Comparison of ENCODE assay signal across 8 cellular contexts in genomic region chr13:49791214-49791752, GRCh38. TPM values are rescaled to one million over a fixed set of nuclear protein-coding genes. Genes with fewer than 3 reads are reported as not detected.
DNase-seq lines count a peak whose midpoint lies in the region; ATAC-seq, FAIRE-seq and TF ChIP-seq lines count a peak whose summit lies in the region.

No MANE protein-coding gene starts in this region.

- no peak for DNase-seq in D721Med (ENCODE audit: insufficient read length, low spot score)
- DNase-seq in RKO (ENCODE audit: low spot score): peak; percentile 56
- DNase-seq in mesothelial cell of epicardium (ENCODE audit: low spot score in 2 of 2, unreplicated experiment in 2 of 2): no peak
- DNase-seq in aorta: no peak
- no peak for DNase-seq in HPDE6-E6E7 (ENCODE audit: extremely low spot score)
- DNase-seq in OCI-M2 (lab: John Stamatoyannopoulos, UW; ENCODE audit: unreplicated experiment): no peak

- TF ChIP-seq CTCF in D721Med (IDR thresholded peaks at IDR 0.05; ENCODE audit: insufficient read depth, missing control alignments) (peak; percentile 57), HEK293 (tag by site-specific recombination; IDR thresholded peaks at IDR 0.05) (no peak), mesothelial cell of epicardium (IDR thresholded peaks at IDR 0.05; ENCODE audit: unreplicated experiment) (no peak)

- POLR2A ChIA-PET in HEK293 (lab: Yijun Ruan, JAX): no interaction called here

- 4 to 5% methylated on average over 11 of the region's 11 CpGs for WGBS in ectodermal cell, 2 experiments
- 9 to 10% methylated on average over 11 of the region's 11 CpGs for WGBS in aorta, 2 donors

- peaks cover 7% of the 10 kb centered on the region for H3K27me3 Mint-ChIP-seq in mesothelial cell of epicardium (ENCODE audit: low read depth)

- H3K4me1 ChIP-seq in HEK293 (ENCODE audit: control insufficient read depth, insufficient read depth, low read length) (no peaks in the 10 kb centered on the region), ectodermal cell (ENCODE audit: control insufficient read depth, insufficient read depth, low read length) (peaks cover 8% of the 10 kb centered on the region), aorta (ENCODE audit: control insufficient read depth in 1 of 2, insufficient read depth in 2 of 2, low read length in 2 of 2) (peaks cover 0 to 3% of the 10 kb centered on the region in 2 donors)

- peak overlapping the region; percentile 97 for H3K27ac Mint-ChIP-seq in mesothelial cell of epicardium

- no peak for ATAC-seq in aorta (ENCODE audit: low FRiP score)

- peaks cover 29% of the 10 kb centered on the region for H3K4me1 Mint-ChIP-seq in mesothelial cell of epicardium

- H3K9me3 Mint-ChIP-seq in mesothelial cell of epicardium: no peaks in the 10 kb centered on the region

- H3K27ac ChIP-seq in HEK293 (ENCODE audit: extremely low read depth, low read depth, low read length) (peak overlapping the region; percentile 87; the same call in 1 of the 2 replicates), ectodermal cell (ENCODE audit: insufficient read depth, low read depth, low read length, poor library complexity, severe bottlenecking) (peak overlapping the region; percentile 86), aorta (ENCODE audit: low read depth in 1 of 2, low read length in 2 of 2) (peak overlapping the region in 1 of 2 donors; percentile 73)

- CTCF ChIA-PET in HEK293 (lab: Yijun Ruan, JAX): interaction anchor here (1.9 to 2.0 kb wide), 2 partner anchors 10 to 121 kb away, joined by 6 to 9 read pairs; no protein-coding TSS in a partner anchor

- no peaks in the 10 kb centered on the region for H3K36me3 Mint-ChIP-seq in mesothelial cell of epicardium

- FAIRE-seq in D721Med (lab: Jason Lieb, UNC): no peak

- H3K4me3 Mint-ChIP-seq in mesothelial cell of epicardium: peak overlapping the region; percentile 96

- peak overlapping the region; percentile 80 for H3K4me3 ChIP-seq in HEK293 (ENCODE audit: low read depth, low read length)
- H3K4me3 ChIP-seq in ectodermal cell (ENCODE audit: insufficient read depth, low read depth, low read length): peak overlapping the region; percentile 86
- peak overlapping the region; percentile 55 to 94 for H3K4me3 ChIP-seq in aorta (ENCODE audit: low read length in 2 of 2)

- H3K27me3 ChIP-seq in ectodermal cell (ENCODE audit: control insufficient read depth, insufficient read depth, low read length, poor library complexity, severe bottlenecking) (no peaks in the 10 kb centered on the region), aorta (ENCODE audit: control insufficient read depth in 1 of 2, insufficient read depth in 2 of 2, low read length in 1 of 2) (no peaks in the 10 kb centered on the region)

- no peaks in the 10 kb centered on the region for H3K9me3 ChIP-seq in HEK293 (ENCODE audit: control insufficient read depth, insufficient read depth, low read depth, low read length)
- H3K9me3 ChIP-seq in ectodermal cell (ENCODE audit: control insufficient read depth, low read length): no peaks in the 10 kb centered on the region
- no peaks in the 10 kb centered on the region for H3K9me3 ChIP-seq in aorta (ENCODE audit: control insufficient read depth, low read length)

- peaks cover 0 to 4% of the 10 kb centered on the region in 2 experiments; a peak in 1 of 3 replicates for H3K36me3 ChIP-seq in HEK293 (ENCODE audit: control insufficient read depth in 2 of 2, insufficient read depth in 1 of 2, low read length in 2 of 2)
- H3K36me3 ChIP-seq in ectodermal cell (ENCODE audit: control insufficient read depth, insufficient read depth, low read length): no peaks in the 10 kb centered on the region
- no peaks in the 10 kb centered on the region for H3K36me3 ChIP-seq in aorta (ENCODE audit: control insufficient read depth in 1 of 2, insufficient read depth in 2 of 2, low read length in 1 of 2)

- intact Hi-C loops in aorta (cut with DNase I): loop anchor here in 1 of 2 donors (10.0 kb wide), 1 partner anchor 96 kb away; the partner anchor contains the start of gene EBPL

TF ChIP-seq in HEK293, 187 proteins besides CTCF, POLR2A, EP300 and RAD21:
- TF ChIP-seq ZNF10 (tag by site-specific recombination; IDR thresholded peaks at IDR 0.05): 0 out of 2 replicates have a peak, but pooled peaks have one; percentile 51
- peak; percentile 46 for TF ChIP-seq OSR2 (tag by site-specific recombination; IDR thresholded peaks at IDR 0.05)
- TF ChIP-seq ZBTB44 (tag by site-specific recombination; IDR thresholded peaks at IDR 0.05): 0 out of 2 replicates have a peak, but pooled peaks have one; percentile 21
- no peak for TF ChIP-seq ZNF366 (tag by site-specific recombination; conservative IDR thresholded peaks at IDR 0.05)
- 0 out of 2 replicates have a peak, but pooled peaks have one; percentile 18 for TF ChIP-seq PRDM1 (tag by site-specific recombination; IDR thresholded peaks at IDR 0.05)
- TF ChIP-seq ZEB2 (tag by site-specific recombination; IDR thresholded peaks at IDR 0.05): peak; percentile 33; the same call in 1 of the 2 replicates
- no peak for TF ChIP-seq ZNF48 (tag by site-specific recombination; IDR thresholded peaks at IDR 0.05)
- TF ChIP-seq PRDM4 (tag by site-specific recombination; IDR thresholded peaks at IDR 0.05): 0 out of 2 replicates have a peak, but pooled peaks have one; percentile 14
TF ChIP-seq in HEK293: peak in this region for 6.

RNA-seq across cellular contexts. Expression of gene KPNA3, which starts 1.2 kb away (rescaled TPM):
- polyA plus RNA-seq in ectodermal cell (2013, experiment 1 of 4): 50.9 TPM
- polyA plus RNA-seq in ectodermal cell (2013, experiment 2 of 4): 50.7 TPM
- polyA plus RNA-seq in ectodermal cell (2013, experiment 3 of 4): 40.0 TPM
- polyA plus RNA-seq in ectodermal cell (2013, experiment 4 of 4): 42.5 TPM
- 36.4 to 36.8 TPM (median 36.4 TPM) in 3 replicates for total RNA-seq in mesothelial cell of epicardium
- total RNA-seq in aorta: 10 to 100 TPM; 29.3 to 29.9 TPM
- polyA plus RNA-seq in aorta: 10 to 100 TPM; 11.6 to 22.7 TPM
